In the genomic region with DNA sequence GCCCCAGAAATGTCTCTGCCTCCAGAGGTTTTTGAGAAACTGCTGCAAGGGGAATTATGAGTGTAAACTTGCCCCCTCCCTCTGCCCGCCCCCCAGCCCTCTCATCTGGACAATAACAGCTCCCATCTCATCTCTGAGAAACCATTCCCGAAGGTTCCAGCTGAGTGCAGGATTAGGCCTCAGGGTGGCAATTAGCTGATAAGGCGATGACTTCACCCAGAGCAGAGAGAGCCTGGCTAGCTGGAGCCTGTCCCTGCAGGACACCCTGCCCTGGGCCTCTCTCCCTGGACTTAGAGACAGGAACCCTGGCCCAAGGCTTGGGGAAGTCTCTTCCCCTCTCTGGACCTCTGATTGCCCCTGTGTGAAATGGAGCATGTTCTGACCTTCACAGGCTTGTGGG, we compare ENCODE assay signal across 1 cellular context.
A peak's percentile ranks its signal among the peaks of the same experiment; 100 is the strongest.
TF ChIP-seq lines count a peak whose summit lies in the region.

No MANE protein-coding gene starts in this region.

TF ChIP-seq in SK-N-SH, 30 proteins besides CTCF, POLR2A, EP300 and RAD21 (continued from another document):
- TF ChIP-seq, protein P1, sequence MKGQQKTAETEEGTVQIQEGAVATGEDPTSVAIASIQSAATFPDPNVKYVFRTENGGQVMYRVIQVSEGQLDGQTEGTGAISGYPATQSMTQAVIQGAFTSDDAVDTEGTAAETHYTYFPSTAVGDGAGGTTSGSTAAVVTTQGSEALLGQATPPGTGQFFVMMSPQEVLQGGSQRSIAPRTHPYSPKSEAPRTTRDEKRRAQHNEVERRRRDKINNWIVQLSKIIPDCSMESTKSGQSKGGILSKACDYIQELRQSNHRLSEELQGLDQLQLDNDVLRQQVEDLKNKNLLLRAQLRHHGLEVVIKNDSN (IDR thresholded peaks at IDR 0.05; ENCODE audit: borderline replicate concordance, low read depth) = no peak
- peak; percentile 31; the same call in 1 of the 2 replicates for TF ChIP-seq POLR2AphosphoS5 (IDR thresholded peaks at IDR 0.05; ENCODE audit: low read depth, low read length)
TF ChIP-seq in SK-N-SH: peak in this region for 9.
